ENCODE assay signal across 1 cellular context in the genomic region with DNA sequence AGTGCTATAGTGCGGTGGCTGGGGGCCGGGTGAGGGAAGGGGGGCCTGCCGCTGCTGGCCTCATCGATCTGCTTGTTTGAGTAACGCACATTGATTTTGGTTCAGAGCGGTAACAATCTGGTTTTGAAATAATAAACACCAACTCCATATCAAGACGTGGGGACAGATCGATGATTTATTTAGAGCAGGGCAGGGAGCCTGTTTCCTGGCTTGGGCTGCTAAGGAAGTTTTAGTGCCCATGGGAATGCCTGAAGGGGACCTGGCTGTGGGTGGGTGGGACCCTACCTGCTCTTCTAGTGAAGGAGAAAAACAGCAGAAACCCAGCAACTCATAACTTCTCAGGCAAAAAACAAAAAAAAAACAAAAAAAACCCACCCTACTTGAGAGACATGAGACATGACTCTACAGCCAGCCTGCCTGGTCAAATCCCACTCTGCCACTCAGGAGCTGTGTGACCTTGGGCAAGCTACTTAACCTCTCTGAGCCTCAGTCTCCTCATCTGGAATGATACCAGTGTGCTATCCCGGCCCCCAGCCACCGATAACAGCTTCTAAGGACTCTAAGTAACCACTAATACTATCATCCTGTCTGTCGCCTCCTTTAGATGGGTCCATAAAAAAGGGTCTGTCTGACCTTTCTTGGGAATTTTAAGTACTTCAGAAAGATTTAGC.
TF ChIP-seq lines count a peak whose summit lies in the region.

No MANE protein-coding gene starts in this region.

TF ChIP-seq in SK-N-SH treated with all-trans-retinoic acid at 6 μM for 48 hours, 23 proteins besides CTCF, POLR2A, EP300 and RAD21:
- TF ChIP-seq TCF4 (CRISPR knock-in tag; IDR thresholded peaks at IDR 0.05; ENCODE audit: borderline replicate concordance): 0 out of 2 replicates have a peak, but pooled peaks have one; percentile 2
- TF ChIP-seq GLIS3 (CRISPR knock-in tag; IDR thresholded peaks at IDR 0.05): no peak
- no peak for TF ChIP-seq ARNTL (CRISPR knock-in tag; IDR thresholded peaks at IDR 0.05; ENCODE audit: borderline replicate concordance, low read depth)
